Comparison of ENCODE assay signal across 2 cellular contexts in the genomic region with DNA sequence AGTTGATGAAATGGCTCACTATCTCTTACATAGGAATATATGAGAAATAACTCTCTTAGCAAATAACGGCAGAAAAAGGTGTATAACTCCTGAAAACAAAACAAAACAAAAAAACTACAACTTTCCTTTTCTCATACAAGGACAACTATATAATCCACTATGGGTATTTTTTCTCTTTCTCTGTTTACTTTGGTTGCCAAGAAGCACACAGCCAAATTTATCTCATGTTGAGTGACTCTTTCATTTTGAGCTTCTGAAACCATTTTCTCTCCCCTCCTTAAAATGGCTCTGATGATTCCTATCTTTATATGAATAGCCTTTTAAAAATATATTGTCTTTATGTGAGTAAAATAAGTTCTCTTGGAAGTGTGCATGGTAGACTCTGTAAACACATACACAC.
TF ChIP-seq lines count a peak whose summit lies in the region.

No MANE protein-coding gene starts in this region.

TF ChIP-seq in GM23338, 12 proteins besides CTCF, POLR2A, EP300 and RAD21 (continued from another document):
- TF ChIP-seq NANOG (IDR thresholded peaks at IDR 0.05; ENCODE audit: borderline replicate concordance), result no peak
- TF ChIP-seq, protein P1, sequence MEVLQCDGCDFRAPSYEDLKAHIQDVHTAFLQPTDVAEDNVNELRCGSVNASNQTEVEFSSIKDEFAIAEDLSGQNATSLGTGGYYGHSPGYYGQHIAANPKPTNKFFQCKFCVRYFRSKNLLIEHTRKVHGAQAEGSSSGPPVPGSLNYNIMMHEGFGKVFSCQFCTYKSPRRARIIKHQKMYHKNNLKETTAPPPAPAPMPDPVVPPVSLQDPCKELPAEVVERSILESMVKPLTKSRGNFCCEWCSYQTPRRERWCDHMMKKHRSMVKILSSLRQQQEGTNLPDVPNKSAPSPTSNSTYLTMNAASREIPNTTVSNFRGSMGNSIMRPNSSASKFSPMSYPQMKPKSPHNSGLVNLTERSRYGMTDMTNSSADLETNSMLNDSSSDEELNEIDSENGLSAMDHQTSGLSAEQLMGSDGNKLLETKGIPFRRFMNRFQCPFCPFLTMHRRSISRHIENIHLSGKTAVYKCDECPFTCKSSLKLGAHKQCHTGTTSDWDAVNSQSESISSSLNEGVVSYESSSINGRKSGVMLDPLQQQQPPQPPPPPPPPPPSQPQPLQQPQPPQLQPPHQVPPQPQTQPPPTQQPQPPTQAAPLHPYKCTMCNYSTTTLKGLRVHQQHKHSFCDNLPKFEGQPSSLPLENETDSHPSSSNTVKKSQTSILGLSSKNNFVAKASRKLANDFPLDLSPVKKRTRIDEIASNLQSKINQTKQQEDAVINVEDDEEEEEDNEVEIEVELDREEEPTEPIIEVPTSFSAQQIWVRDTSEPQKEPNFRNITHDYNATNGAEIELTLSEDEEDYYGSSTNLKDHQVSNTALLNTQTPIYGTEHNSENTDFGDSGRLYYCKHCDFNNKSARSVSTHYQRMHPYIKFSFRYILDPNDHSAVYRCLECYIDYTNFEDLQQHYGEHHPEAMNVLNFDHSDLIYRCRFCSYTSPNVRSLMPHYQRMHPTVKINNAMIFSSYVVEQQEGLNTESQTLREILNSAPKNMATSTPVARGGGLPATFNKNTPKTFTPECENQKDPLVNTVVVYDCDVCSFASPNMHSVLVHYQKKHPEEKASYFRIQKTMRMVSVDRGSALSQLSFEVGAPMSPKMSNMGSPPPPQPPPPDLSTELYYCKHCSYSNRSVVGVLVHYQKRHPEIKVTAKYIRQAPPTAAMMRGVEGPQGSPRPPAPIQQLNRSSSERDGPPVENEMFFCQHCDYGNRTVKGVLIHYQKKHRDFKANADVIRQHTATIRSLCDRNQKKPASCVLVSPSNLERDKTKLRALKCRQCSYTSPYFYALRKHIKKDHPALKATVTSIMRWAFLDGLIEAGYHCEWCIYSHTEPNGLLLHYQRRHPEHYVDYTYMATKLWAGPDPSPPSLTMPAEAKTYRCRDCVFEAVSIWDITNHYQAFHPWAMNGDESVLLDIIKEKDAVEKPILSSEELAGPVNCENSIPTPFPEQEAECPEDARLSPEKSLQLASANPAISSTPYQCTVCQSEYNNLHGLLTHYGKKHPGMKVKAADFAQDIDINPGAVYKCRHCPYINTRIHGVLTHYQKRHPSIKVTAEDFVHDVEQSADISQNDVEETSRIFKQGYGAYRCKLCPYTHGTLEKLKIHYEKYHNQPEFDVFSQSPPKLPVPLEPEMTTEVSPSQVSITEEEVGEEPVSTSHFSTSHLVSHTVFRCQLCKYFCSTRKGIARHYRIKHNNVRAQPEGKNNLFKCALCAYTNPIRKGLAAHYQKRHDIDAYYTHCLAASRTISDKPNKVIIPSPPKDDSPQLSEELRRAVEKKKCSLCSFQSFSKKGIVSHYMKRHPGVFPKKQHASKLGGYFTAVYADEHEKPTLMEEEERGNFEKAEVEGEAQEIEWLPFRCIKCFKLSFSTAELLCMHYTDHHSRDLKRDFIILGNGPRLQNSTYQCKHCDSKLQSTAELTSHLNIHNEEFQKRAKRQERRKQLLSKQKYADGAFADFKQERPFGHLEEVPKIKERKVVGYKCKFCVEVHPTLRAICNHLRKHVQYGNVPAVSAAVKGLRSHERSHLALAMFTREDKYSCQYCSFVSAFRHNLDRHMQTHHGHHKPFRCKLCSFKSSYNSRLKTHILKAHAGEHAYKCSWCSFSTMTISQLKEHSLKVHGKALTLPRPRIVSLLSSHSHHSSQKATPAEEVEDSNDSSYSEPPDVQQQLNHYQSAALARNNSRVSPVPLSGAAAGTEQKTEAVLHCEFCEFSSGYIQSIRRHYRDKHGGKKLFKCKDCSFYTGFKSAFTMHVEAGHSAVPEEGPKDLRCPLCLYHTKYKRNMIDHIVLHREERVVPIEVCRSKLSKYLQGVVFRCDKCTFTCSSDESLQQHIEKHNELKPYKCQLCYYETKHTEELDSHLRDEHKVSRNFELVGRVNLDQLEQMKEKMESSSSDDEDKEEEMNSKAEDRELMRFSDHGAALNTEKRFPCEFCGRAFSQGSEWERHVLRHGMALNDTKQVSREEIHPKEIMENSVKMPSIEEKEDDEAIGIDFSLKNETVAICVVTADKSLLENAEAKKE (CRISPR knock-in tag; IDR thresholded peaks at IDR 0.05), result no peak
- TF ChIP-seq, protein P2, sequence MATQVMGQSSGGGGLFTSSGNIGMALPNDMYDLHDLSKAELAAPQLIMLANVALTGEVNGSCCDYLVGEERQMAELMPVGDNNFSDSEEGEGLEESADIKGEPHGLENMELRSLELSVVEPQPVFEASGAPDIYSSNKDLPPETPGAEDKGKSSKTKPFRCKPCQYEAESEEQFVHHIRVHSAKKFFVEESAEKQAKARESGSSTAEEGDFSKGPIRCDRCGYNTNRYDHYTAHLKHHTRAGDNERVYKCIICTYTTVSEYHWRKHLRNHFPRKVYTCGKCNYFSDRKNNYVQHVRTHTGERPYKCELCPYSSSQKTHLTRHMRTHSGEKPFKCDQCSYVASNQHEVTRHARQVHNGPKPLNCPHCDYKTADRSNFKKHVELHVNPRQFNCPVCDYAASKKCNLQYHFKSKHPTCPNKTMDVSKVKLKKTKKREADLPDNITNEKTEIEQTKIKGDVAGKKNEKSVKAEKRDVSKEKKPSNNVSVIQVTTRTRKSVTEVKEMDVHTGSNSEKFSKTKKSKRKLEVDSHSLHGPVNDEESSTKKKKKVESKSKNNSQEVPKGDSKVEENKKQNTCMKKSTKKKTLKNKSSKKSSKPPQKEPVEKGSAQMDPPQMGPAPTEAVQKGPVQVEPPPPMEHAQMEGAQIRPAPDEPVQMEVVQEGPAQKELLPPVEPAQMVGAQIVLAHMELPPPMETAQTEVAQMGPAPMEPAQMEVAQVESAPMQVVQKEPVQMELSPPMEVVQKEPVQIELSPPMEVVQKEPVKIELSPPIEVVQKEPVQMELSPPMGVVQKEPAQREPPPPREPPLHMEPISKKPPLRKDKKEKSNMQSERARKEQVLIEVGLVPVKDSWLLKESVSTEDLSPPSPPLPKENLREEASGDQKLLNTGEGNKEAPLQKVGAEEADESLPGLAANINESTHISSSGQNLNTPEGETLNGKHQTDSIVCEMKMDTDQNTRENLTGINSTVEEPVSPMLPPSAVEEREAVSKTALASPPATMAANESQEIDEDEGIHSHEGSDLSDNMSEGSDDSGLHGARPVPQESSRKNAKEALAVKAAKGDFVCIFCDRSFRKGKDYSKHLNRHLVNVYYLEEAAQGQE (IDR thresholded peaks at IDR 0.05; ENCODE audit: unreplicated experiment), result no peak

TF ChIP-seq in GM12878, 131 proteins besides CTCF, POLR2A, EP300 and RAD21:
- TF ChIP-seq, protein P3, sequence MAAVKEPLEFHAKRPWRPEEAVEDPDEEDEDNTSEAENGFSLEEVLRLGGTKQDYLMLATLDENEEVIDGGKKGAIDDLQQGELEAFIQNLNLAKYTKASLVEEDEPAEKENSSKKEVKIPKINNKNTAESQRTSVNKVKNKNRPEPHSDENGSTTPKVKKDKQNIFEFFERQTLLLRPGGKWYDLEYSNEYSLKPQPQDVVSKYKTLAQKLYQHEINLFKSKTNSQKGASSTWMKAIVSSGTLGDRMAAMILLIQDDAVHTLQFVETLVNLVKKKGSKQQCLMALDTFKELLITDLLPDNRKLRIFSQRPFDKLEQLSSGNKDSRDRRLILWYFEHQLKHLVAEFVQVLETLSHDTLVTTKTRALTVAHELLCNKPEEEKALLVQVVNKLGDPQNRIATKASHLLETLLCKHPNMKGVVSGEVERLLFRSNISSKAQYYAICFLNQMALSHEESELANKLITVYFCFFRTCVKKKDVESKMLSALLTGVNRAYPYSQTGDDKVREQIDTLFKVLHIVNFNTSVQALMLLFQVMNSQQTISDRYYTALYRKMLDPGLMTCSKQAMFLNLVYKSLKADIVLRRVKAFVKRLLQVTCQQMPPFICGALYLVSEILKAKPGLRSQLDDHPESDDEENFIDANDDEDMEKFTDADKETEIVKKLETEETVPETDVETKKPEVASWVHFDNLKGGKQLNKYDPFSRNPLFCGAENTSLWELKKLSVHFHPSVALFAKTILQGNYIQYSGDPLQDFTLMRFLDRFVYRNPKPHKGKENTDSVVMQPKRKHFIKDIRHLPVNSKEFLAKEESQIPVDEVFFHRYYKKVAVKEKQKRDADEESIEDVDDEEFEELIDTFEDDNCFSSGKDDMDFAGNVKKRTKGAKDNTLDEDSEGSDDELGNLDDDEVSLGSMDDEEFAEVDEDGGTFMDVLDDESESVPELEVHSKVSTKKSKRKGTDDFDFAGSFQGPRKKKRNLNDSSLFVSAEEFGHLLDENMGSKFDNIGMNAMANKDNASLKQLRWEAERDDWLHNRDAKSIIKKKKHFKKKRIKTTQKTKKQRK (IDR thresholded peaks at IDR 0.05; ENCODE audit: low read depth, low read length), result no peak
- TF ChIP-seq FOXM1 (IDR thresholded peaks at IDR 0.05; ENCODE audit: low read depth, low read length), result no peak
- TF ChIP-seq YY1 (IDR thresholded peaks at IDR 0.05; ENCODE audit: low read depth, low read length), result peak; percentile 24; the same call in 1 of the 2 replicates
- TF ChIP-seq CBX3 (IDR thresholded peaks at IDR 0.05; ENCODE audit: borderline replicate concordance, low read depth), result no peak
- TF ChIP-seq PML (IDR thresholded peaks at IDR 0.05; ENCODE audit: low read length), result no peak
- no peak for TF ChIP-seq SMAD1 (IDR thresholded peaks at IDR 0.05; ENCODE audit: low read depth, partially characterized antibody)
- TF ChIP-seq, protein P4, sequence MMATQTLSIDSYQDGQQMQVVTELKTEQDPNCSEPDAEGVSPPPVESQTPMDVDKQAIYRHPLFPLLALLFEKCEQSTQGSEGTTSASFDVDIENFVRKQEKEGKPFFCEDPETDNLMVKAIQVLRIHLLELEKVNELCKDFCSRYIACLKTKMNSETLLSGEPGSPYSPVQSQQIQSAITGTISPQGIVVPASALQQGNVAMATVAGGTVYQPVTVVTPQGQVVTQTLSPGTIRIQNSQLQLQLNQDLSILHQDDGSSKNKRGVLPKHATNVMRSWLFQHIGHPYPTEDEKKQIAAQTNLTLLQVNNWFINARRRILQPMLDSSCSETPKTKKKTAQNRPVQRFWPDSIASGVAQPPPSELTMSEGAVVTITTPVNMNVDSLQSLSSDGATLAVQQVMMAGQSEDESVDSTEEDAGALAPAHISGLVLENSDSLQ (IDR thresholded peaks at IDR 0.05), result 0 out of 2 replicates have a peak, but pooled peaks have one; percentile 16
- no peak for TF ChIP-seq NBN (IDR thresholded peaks at IDR 0.05)
- no peak for TF ChIP-seq HDAC2 (IDR thresholded peaks at IDR 0.05)
- TF ChIP-seq CBX5 (IDR thresholded peaks at IDR 0.05; ENCODE audit: low read depth), result no peak
- TF ChIP-seq, protein P5, sequence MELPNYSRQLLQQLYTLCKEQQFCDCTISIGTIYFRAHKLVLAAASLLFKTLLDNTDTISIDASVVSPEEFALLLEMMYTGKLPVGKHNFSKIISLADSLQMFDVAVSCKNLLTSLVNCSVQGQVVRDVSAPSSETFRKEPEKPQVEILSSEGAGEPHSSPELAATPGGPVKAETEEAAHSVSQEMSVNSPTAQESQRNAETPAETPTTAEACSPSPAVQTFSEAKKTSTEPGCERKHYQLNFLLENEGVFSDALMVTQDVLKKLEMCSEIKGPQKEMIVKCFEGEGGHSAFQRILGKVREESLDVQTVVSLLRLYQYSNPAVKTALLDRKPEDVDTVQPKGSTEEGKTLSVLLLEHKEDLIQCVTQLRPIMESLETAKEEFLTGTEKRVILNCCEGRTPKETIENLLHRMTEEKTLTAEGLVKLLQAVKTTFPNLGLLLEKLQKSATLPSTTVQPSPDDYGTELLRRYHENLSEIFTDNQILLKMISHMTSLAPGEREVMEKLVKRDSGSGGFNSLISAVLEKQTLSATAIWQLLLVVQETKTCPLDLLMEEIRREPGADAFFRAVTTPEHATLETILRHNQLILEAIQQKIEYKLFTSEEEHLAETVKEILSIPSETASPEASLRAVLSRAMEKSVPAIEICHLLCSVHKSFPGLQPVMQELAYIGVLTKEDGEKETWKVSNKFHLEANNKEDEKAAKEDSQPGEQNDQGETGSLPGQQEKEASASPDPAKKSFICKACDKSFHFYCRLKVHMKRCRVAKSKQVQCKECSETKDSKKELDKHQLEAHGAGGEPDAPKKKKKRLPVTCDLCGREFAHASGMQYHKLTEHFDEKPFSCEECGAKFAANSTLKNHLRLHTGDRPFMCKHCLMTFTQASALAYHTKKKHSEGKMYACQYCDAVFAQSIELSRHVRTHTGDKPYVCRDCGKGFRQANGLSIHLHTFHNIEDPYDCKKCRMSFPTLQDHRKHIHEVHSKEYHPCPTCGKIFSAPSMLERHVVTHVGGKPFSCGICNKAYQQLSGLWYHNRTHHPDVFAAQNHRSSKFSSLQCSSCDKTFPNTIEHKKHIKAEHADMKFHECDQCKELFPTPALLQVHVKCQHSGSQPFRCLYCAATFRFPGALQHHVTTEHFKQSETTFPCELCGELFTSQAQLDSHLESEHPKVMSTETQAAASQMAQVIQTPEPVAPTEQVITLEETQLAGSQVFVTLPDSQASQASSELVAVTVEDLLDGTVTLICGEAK (IDR thresholded peaks at IDR 0.05; ENCODE audit: borderline replicate concordance), result no peak
- TF ChIP-seq ZSCAN29 (IDR thresholded peaks at IDR 0.05), result no peak
- TF ChIP-seq SIN3A (IDR thresholded peaks at IDR 0.05; ENCODE audit: low read depth, low read length), result no peak
